In the genomic region with DNA sequence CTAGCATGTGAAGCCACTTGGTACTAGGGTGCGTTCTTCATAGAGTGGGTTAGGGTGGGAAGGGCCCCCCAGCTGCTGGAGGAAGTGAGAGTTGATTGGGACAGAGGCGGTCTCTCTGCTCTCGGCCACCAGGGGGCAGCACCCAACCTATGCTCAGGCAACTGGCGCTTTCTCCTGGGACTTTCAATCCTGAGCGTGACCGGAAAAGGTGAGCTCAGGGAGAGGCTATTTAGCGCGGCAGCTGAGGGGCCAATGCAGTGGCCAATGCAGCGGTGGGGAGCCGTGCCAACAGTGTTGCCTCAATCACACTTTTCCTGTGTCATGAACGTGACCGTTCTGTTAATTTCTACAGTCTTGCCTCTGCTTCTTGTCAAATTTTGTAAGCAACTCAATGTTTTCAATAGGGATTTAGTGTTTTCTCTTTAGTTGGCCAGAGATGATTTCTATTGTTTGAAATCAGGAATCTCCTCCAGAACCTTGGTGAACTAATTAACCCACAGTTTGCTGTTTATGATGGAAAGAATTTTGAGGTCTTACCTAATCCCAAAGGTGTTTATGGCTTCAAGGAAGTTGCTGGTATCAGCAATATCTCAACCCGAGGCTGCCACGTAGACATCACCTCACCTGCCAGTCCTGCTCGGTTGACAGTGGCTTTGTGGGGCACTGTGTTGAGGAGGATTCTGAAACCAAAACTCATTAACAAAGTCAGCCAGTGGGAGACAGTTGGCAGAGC, we compare ENCODE assay signal across 8 cellular contexts.
DNase-seq lines count a peak whose midpoint lies in the region; ATAC-seq and TF ChIP-seq lines count a peak whose summit lies in the region.

No MANE protein-coding gene starts in this region.

- H3K9me3 Mint-ChIP-seq in naive thymus-derived CD4-positive, alpha-beta T cell = peaks cover 7 to 46% (median 21%) of the 10 kb centered on the region in 11 donors
- H3K9me3 Mint-ChIP-seq in stimulated activated naive B cell treated with anti-CD40 and anti-IgM and Interleukin-4, amounts not matched to agents 10 μg/mL and 1 μg/mL and 100 μg/mL, for 72 hours = peaks cover 12 to 19% of the 10 kb centered on the region in 2 donors

- ATAC-seq in GM18502 (IDR thresholded peaks at IDR 0.05; ENCODE audit: poor library complexity, unreplicated experiment) = peak; percentile 89
- peak; percentile 53 for ATAC-seq in HG03097 (IDR thresholded peaks at IDR 0.05; ENCODE audit: low FRiP score, unreplicated experiment)
- peak; percentile 77 for ATAC-seq in naive thymus-derived CD4-positive, alpha-beta T cell
- ATAC-seq in stimulated activated naive B cell treated with anti-CD40 and anti-IgM and Interleukin-4, amounts not matched to agents 10 μg/mL and 1 μg/mL and 100 μg/mL, for 72 hours (replicated peaks) = peak; percentile 74 to 75

- H3K9me3 ChIP-seq in esophagus squamous epithelium = no peaks in the 10 kb centered on the region
- H3K9me3 ChIP-seq in naive thymus-derived CD4-positive, alpha-beta T cell (ENCODE audit: control insufficient read depth in 2 of 3, low read length in 3 of 3) = peaks cover 0 to 10% (median 0%) of the 10 kb centered on the region in 3 experiments

- CTCF ChIA-PET in naive thymus-derived CD4-positive, alpha-beta T cell (lab: Charles Lee) = interaction anchor here (1.6 kb wide), 1 partner anchor 12 kb away, joined by 6 read pairs; no protein-coding TSS in a partner anchor

- intact Hi-C loops in esophagus squamous epithelium (cut with DNase I) = no loop called here
- intact Hi-C loops in naive thymus-derived CD4-positive, alpha-beta T cell (cut with micrococcal nuclease) = loop anchor here in 1 of 2 donors (1.0 kb wide), 1 partner anchor 798 kb away; no protein-coding TSS in a partner anchor

- peak overlapping the region in 2 of 4 donors; percentile 22 to 41 for H3K4me3 ChIP-seq in esophagus squamous epithelium
- no peak overlapping the region for H3K4me3 ChIP-seq in naive thymus-derived CD4-positive, alpha-beta T cell (ENCODE audit: low read length)

- peaks cover 0 to 43% (median 40%) of the 10 kb centered on the region in 5 donors for H3K27me3 Mint-ChIP-seq in naive thymus-derived CD4-positive, alpha-beta T cell
- peaks cover 25 to 27% of the 10 kb centered on the region in 2 donors for H3K27me3 Mint-ChIP-seq in stimulated activated naive B cell treated with anti-CD40 and anti-IgM and Interleukin-4, amounts not matched to agents 10 μg/mL and 1 μg/mL and 100 μg/mL, for 72 hours

- H3K27ac ChIP-seq in esophagus squamous epithelium = peak overlapping the region in 2 of 4 donors; percentile 27 to 52
- H3K27ac ChIP-seq in naive thymus-derived CD4-positive, alpha-beta T cell (ENCODE audit: low read depth, low read length) = no peak overlapping the region

- TF ChIP-seq CTCF in esophagus squamous epithelium (IDR thresholded peaks at IDR 0.05) = peak; percentile 59 to 89 (median 80)

- H3K4me1 ChIP-seq in esophagus squamous epithelium = peaks cover 0 to 19% (median 9%) of the 10 kb centered on the region in 3 donors
- H3K4me1 ChIP-seq in naive thymus-derived CD4-positive, alpha-beta T cell (ENCODE audit: control insufficient read depth in 2 of 2, insufficient read depth in 2 of 2, low read length in 2 of 2) = no peaks in the 10 kb centered on the region

- H3K4me3 Mint-ChIP-seq in naive thymus-derived CD4-positive, alpha-beta T cell = peak overlapping the region in 4 of 10 donors; percentile 20 to 60 (median 50)
- H3K4me3 Mint-ChIP-seq in stimulated activated naive B cell treated with anti-CD40 and anti-IgM and Interleukin-4, amounts not matched to agents 10 μg/mL and 1 μg/mL and 100 μg/mL, for 72 hours = peak overlapping the region in 1 of 2 donors; percentile 62

- POLR2A ChIA-PET in naive thymus-derived CD4-positive, alpha-beta T cell (lab: Charles Lee) = no interaction called here

- peaks cover 0 to 18% (median 0%) of the 10 kb centered on the region in 4 donors for H3K27me3 ChIP-seq in esophagus squamous epithelium
- H3K27me3 ChIP-seq in naive thymus-derived CD4-positive, alpha-beta T cell (ENCODE audit: control insufficient read depth in 2 of 2, insufficient read depth in 2 of 2, low read length in 2 of 2) = no peaks in the 10 kb centered on the region

- no peaks in the 10 kb centered on the region for H3K36me3 ChIP-seq in esophagus squamous epithelium
- H3K36me3 ChIP-seq in naive thymus-derived CD4-positive, alpha-beta T cell (ENCODE audit: control insufficient read depth in 2 of 3, insufficient read depth in 3 of 3, low read length in 3 of 3) = no peaks in the 10 kb centered on the region

- peaks cover 0 to 12% (median 7%) of the 10 kb centered on the region in 5 donors for H3K36me3 Mint-ChIP-seq in naive thymus-derived CD4-positive, alpha-beta T cell
- H3K36me3 Mint-ChIP-seq in stimulated activated naive B cell treated with anti-CD40 and anti-IgM and Interleukin-4, amounts not matched to agents 10 μg/mL and 1 μg/mL and 100 μg/mL, for 72 hours = peaks cover 0 to 1% of the 10 kb centered on the region in 2 donors

- TF ChIP-seq POLR2A in esophagus squamous epithelium (IDR thresholded peaks at IDR 0.05) = no peak

- H3K27ac Mint-ChIP-seq in naive thymus-derived CD4-positive, alpha-beta T cell = no peak overlapping the region
- no peak overlapping the region for H3K27ac Mint-ChIP-seq in stimulated activated naive B cell treated with anti-CD40 and anti-IgM and Interleukin-4, amounts not matched to agents 10 μg/mL and 1 μg/mL and 100 μg/mL, for 72 hours

- H3K4me1 Mint-ChIP-seq in naive thymus-derived CD4-positive, alpha-beta T cell = peaks cover 0 to 4% (median 0%) of the 10 kb centered on the region in 7 donors
- peaks cover 1 to 18% of the 10 kb centered on the region in 2 donors for H3K4me1 Mint-ChIP-seq in stimulated activated naive B cell treated with anti-CD40 and anti-IgM and Interleukin-4, amounts not matched to agents 10 μg/mL and 1 μg/mL and 100 μg/mL, for 72 hours

- WGBS in esophagus squamous epithelium, 2 donors = 20 to 29% methylated on average over 6 to 14 of the region's 15 CpGs

- DNase-seq in 8988T (peak; percentile 69), NOMO-1 treated with DMSO at 0.1 percent for 48 hours (lab: John Stamatoyannopoulos, UW; ENCODE audit: unreplicated experiment) (peak; percentile 83), esophagus squamous epithelium (lab: John Stamatoyannopoulos, UW) (no peak)
- peak; percentile 51 for DNase-seq in activated T-cell treated with anti-CD3 and anti-CD28 coated beads, Interleukin-2, amount 50 U/mL, for 1 hour
- peak in 8 of 9 donors; percentile 5 to 52 (median 26) for DNase-seq in naive thymus-derived CD4-positive, alpha-beta T cell
- DNase-seq in stimulated activated naive B cell treated with anti-CD40 and anti-IgM and Interleukin-4, amounts not matched to agents 10 μg/mL and 1 μg/mL and 100 μg/mL, for 72 hours = peak; percentile 18
